8 cellular contexts compared by ENCODE assay signal in the genomic region with DNA sequence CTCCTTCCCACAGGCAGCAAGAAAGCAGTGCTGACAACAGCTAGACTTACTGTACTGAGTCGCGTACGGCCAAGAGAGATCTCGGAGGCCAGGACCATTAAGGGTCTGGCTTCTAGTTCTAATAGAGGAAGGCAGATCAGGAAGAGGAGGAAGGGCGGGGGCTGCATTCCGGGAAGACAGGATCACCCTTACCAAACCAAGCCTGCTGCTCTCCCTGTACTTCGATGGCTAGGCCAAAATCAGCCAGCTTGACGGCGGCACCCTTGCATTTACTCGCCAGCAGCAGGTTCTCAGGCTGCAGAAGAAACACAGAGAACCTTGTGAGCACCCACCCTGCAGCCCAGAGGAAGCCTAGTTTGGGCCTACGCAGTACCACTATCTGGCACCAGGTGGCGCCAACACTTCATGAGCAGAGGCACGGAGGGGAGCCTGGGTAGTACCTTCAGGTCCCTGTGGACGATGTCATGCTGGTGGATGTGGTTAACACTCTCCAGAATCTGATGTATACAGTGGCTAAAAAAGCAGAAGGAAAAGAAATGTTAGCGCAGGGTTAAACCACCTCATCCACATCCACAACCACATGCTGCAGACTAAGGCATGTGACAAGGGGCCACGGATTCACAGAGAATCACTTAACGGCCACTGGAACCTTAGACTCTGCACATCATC. TPM values are rescaled to one million over a fixed set of nuclear protein-coding genes. Genes with fewer than 3 reads are reported as not detected.
A peak's percentile ranks its signal among the peaks of the same experiment; 100 is the strongest.
DNase-seq lines count a peak whose midpoint lies in the region; ATAC-seq and TF ChIP-seq lines count a peak whose summit lies in the region.

No MANE protein-coding gene starts in this region.

- H3K9me3 ChIP-seq in CD4-positive, alpha-beta T cell (ENCODE audit: control insufficient read depth, low read length): no peaks in the 10 kb centered on the region
- H3K9me3 ChIP-seq in mucosa of descending colon: no peaks in the 10 kb centered on the region

- peak; percentile 100 for ATAC-seq in CD4-positive, alpha-beta T cell (ENCODE audit: poor library complexity)
- peak; percentile 99 for ATAC-seq in GM19351 (IDR thresholded peaks at IDR 0.05; ENCODE audit: unreplicated experiment)
- peak; percentile 83 for ATAC-seq in HG03469 (IDR thresholded peaks at IDR 0.05; ENCODE audit: unreplicated experiment)
- peak; percentile 97 for ATAC-seq in mucosa of descending colon

- H3K27me3 Mint-ChIP-seq in CD4-positive, alpha-beta T cell: no peaks in the 10 kb centered on the region
- peaks cover 10% of the 10 kb centered on the region for H3K27me3 Mint-ChIP-seq in endothelial cell (ENCODE audit: unreplicated experiment)

- H3K4me1 ChIP-seq in mucosa of descending colon (ENCODE audit: low read depth): no peaks in the 10 kb centered on the region

- peak overlapping the region; percentile 89 for H3K27ac Mint-ChIP-seq in CD4-positive, alpha-beta T cell
- no peak overlapping the region for H3K27ac Mint-ChIP-seq in endothelial cell (ENCODE audit: unreplicated experiment)

- DNase-seq in CD4-positive, alpha-beta T cell: peak; percentile 87 to 95 (median 90)
- peak; percentile 99 for DNase-seq in NOMO-1 treated with DMSO at 0.1 percent for 48 hours (lab: John Stamatoyannopoulos, UW; ENCODE audit: unreplicated experiment)
- DNase-seq in activated CD8-positive, alpha-beta memory T cell treated with anti-CD3 and anti-CD28 coated beads, Interleukin-2, amount 50 U/mL, for 1 hour (ENCODE audit: extremely low read depth): peak; percentile 76
- DNase-seq in endothelial cell (ENCODE audit: low spot score): peak; percentile 90
- peak; percentile 84 to 93 (median 91) for DNase-seq in mucosa of descending colon
- DNase-seq in stimulated activated CD8-positive, alpha-beta memory T cell treated with anti-CD3 and anti-CD28 coated beads, Interleukin-4, amount 100 ng/mL, for 1 hour (ENCODE audit: low read depth in 2 of 2, low spot score in 1 of 2): peak; percentile 88 to 90

- H3K4me3 ChIP-seq in mucosa of descending colon: no peak overlapping the region

- peaks cover 16% of the 10 kb centered on the region for H3K4me1 Mint-ChIP-seq in CD4-positive, alpha-beta T cell (ENCODE audit: low read depth)
- H3K4me1 Mint-ChIP-seq in endothelial cell (ENCODE audit: unreplicated experiment): peaks cover 3% of the 10 kb centered on the region

- peak overlapping the region; percentile 31 for H3K27ac ChIP-seq in CD4-positive, alpha-beta T cell (ENCODE audit: low read depth, low read length)

- no peaks in the 10 kb centered on the region for H3K27me3 ChIP-seq in CD4-positive, alpha-beta T cell (ENCODE audit: control insufficient read depth, insufficient read depth, low read length)

- peaks cover 3% of the 10 kb centered on the region for H3K36me3 ChIP-seq in mucosa of descending colon (ENCODE audit: low read depth)

- peak; percentile 98 for TF ChIP-seq CTCF in CD4-positive, alpha-beta T cell (IDR thresholded peaks at IDR 0.05)
- TF ChIP-seq CTCF in endothelial cell (IDR thresholded peaks at IDR 0.05; ENCODE audit: unreplicated experiment): peak; percentile 98
- peak; percentile 98 for TF ChIP-seq CTCF in mucosa of descending colon (IDR thresholded peaks at IDR 0.05)

- POLR2A ChIA-PET in CD4-positive, alpha-beta T cell (lab: Charles Lee): interaction anchor here (0.7 to 2.4 kb wide), 4 partner anchors 10 to 31 kb away, joined by 3 to 21 read pairs (median 10); a partner anchor contains a TSS

- CTCF ChIA-PET in CD4-positive, alpha-beta T cell (lab: Charles Lee): interaction anchor here (1.0 to 10.2 kb wide), 6 partner anchors 11 to 108 kb away, joined by 3 to 103 read pairs (median 7); a partner anchor contains a TSS

- H3K4me3 Mint-ChIP-seq in CD4-positive, alpha-beta T cell: no peak overlapping the region
- peak overlapping the region; percentile 44 for H3K4me3 Mint-ChIP-seq in endothelial cell (ENCODE audit: unreplicated experiment)

- H3K9me3 Mint-ChIP-seq in CD4-positive, alpha-beta T cell: no peaks in the 10 kb centered on the region
- no peaks in the 10 kb centered on the region for H3K9me3 Mint-ChIP-seq in endothelial cell (ENCODE audit: unreplicated experiment)

- intact Hi-C loops in CD4-positive, alpha-beta T cell (cut with DNase I, micrococcal nuclease): loop anchor here (1.0 to 5.0 kb wide), 5 partner anchors 26 to 228 kb away; no protein-coding TSS in a partner anchor
- intact Hi-C loops in mucosa of descending colon (cut with DNase I, micrococcal nuclease): loop anchor here (2.0 to 5.0 kb wide), 2 partner anchors 30 to 33 kb away; no protein-coding TSS in a partner anchor

- H3K36me3 Mint-ChIP-seq in CD4-positive, alpha-beta T cell (ENCODE audit: low read depth): peaks cover 89% of the 10 kb centered on the region
- peaks cover 48% of the 10 kb centered on the region for H3K36me3 Mint-ChIP-seq in endothelial cell (ENCODE audit: low read depth, unreplicated experiment)

RNA-seq across cellular contexts. Expression of a gene that starts 25.4 kb away (rescaled TPM):
- total RNA-seq in CD4-positive, alpha-beta T cell: 10 to 100 TPM; 34.4 to 38.4 TPM
- total RNA-seq in endothelial cell (ENCODE audit: unreplicated experiment) (27.7 TPM), mucosa of descending colon (100 to 1,000 TPM in 1 of 3 donors, 10 to 100 TPM in 2; 53.5 to 141 (median 57.2) TPM)

RNA-seq across cellular contexts. Expression of a gene that starts 37.6 kb away (rescaled TPM):
- 100 to 1,000 TPM; 121 to 135 TPM for total RNA-seq in CD4-positive, alpha-beta T cell
- total RNA-seq in endothelial cell (ENCODE audit: unreplicated experiment): 32.8 TPM
- 10 to 100 TPM; 26.7 to 39.0 (median 29.0) TPM for total RNA-seq in mucosa of descending colon
